ENCODE assay signal across 16 cellular contexts in genomic region chr1:223231011-223231572, GRCh38.
DNase-seq lines count a peak whose midpoint lies in the region; ATAC-seq, FAIRE-seq and TF ChIP-seq lines count a peak whose summit lies in the region.
"Had no signal": no experiment of that assay in that cellular context is flagged by ENCODE, and none has a peak within 500 bp of the region (broad histone marks: within the 10 kb centered on the region; RNA-seq: fewer than 3 reads in every experiment).

No MANE protein-coding gene starts in this region.

- BruUV-seq in HCT116 (replicated peaks; lab: Mats Ljungman, UMichigan), result no TSS peak

- no peaks in the 10 kb centered on the region for H4K20me1 ChIP-seq in SK-N-SH (ENCODE audit: insufficient read depth)
- H4K20me1 ChIP-seq in HCT116 (ENCODE audit: insufficient read depth), result no peaks in the 10 kb centered on the region
- H4K20me1 ChIP-seq in astrocyte (ENCODE audit: insufficient read depth, low read length), result no peaks in the 10 kb centered on the region

- H3K4me3 ChIP-seq in SK-N-SH (ENCODE audit: low read depth in 2 of 2, low read length in 1 of 2) (no peak overlapping the region), HCT116 (replicated peaks in 1 of 2; ENCODE audit: low read depth in 1 of 2, low read length in 2 of 2) (no peak overlapping the region; a peak in 1 of 4 replicates), astrocyte (ENCODE audit: insufficient read depth, low read depth, low read length) (no peak overlapping the region)
- H3K4me3 ChIP-seq: left ventricle myocardium inferior, upper lobe of right lung had no signal

- RAD21 ChIA-PET in HCT116 (lab: Charles Lee; ENCODE audit: low non-redundant PET in 1 of 2, low total read pairs in 2 of 2, uncharacterized antibody in 2 of 2, unreplicated experiment in 2 of 2), result interaction anchor here in 1 of 2 experiments (0.6 kb wide), 1 partner anchor 1020 kb away, joined by 3 read pairs; no protein-coding TSS in a partner anchor

- intact Hi-C loops in HCT116 (cut with micrococcal nuclease), result no loop called here

- no peak overlapping the region for H3K4me3 Mint-ChIP-seq in astrocyte (ENCODE audit: unreplicated experiment)
- H3K4me3 Mint-ChIP-seq in nephron progenitor cell, result no peak overlapping the region
- H3K4me3 Mint-ChIP-seq: IgD-negative memory B cell; stimulated activated naive B cell treated with anti-CD40 and anti-IgM and Interleukin-4, amounts not matched to agents 10 μg/mL and 1 μg/mL and 100 μg/mL, for 72 hours had no signal

- peak overlapping the region; percentile 96 for H3K27ac Mint-ChIP-seq in astrocyte (ENCODE audit: unreplicated experiment)
- H3K27ac Mint-ChIP-seq in nephron progenitor cell, result peak overlapping the region; percentile 21
- H3K27ac Mint-ChIP-seq: stimulated activated naive B cell treated with anti-CD40 and anti-IgM and Interleukin-4, amounts not matched to agents 10 μg/mL and 1 μg/mL and 100 μg/mL, for 72 hours had no signal

- H3K27me3 ChIP-seq in SK-N-SH (ENCODE audit: insufficient read depth), result no peaks in the 10 kb centered on the region; the same call in 1 of the 2 replicates
- no peaks in the 10 kb centered on the region for H3K27me3 ChIP-seq in HCT116 (ENCODE audit: insufficient read depth, low read length)
- no peaks in the 10 kb centered on the region for H3K27me3 ChIP-seq in astrocyte (ENCODE audit: insufficient read depth, low read length)
- H3K27me3 ChIP-seq: upper lobe of right lung had no signal

- DNase-seq in SK-N-SH, result no peak
- no peak for DNase-seq in HCT116 (ENCODE audit: low read depth, low spot score)
- no peak for DNase-seq in astrocyte (ENCODE audit: low read depth)
- DNase-seq in nephron progenitor cell, result no peak
- DNase-seq in SHP77 (lab: John Stamatoyannopoulos, UW), result no peak
- no peak for DNase-seq in T1000 (lab: John Stamatoyannopoulos, UW)
- DNase-seq in frontal cortex (ENCODE audit: low spot score in 2 of 2), result no peak
- DNase-seq: C1 segment of cervical spinal cord; caudate nucleus; left ventricle myocardium inferior; NCI-H82; stimulated activated naive B cell treated with anti-CD40 and anti-IgM and Interleukin-4, amounts not matched to agents 10 μg/mL and 1 μg/mL and 100 μg/mL, for 72 hours; upper lobe of right lung had no signal

- H3K4me1 ChIP-seq in SK-N-SH (ENCODE audit: control insufficient read depth in 1 of 2, insufficient read depth in 2 of 2, low read depth in 1 of 2, low read length in 1 of 2) (peaks cover 0 to 19% of the 10 kb centered on the region in 2 experiments; a peak in 1 of 4 replicates), HCT116 (ENCODE audit: control insufficient read depth in 1 of 2, insufficient read depth in 2 of 2, low read length in 2 of 2) (peaks cover 17 to 49% of the 10 kb centered on the region in 2 experiments), astrocyte (ENCODE audit: insufficient read depth, low read length) (peaks cover 53% of the 10 kb centered on the region)
- H3K4me1 ChIP-seq: upper lobe of right lung had no signal

- H3K27me3 Mint-ChIP-seq in astrocyte (ENCODE audit: low read depth, unreplicated experiment) (peaks cover 6% of the 10 kb centered on the region), nephron progenitor cell (ENCODE audit: low read depth, poor library complexity) (peaks cover 24% of the 10 kb centered on the region)

- TF ChIP-seq RAD21 in SK-N-SH (IDR thresholded peaks at IDR 0.05; ENCODE audit: low read length) (no peak), HCT116 (IDR thresholded peaks at IDR 0.05; ENCODE audit: low read depth) (no peak)

- FAIRE-seq in astrocyte (lab: Jason Lieb, UNC) (no peak), frontal cortex (lab: Jason Lieb, UNC) (no peak)

- TF ChIP-seq EP300 in SK-N-SH (IDR thresholded peaks at IDR 0.05; ENCODE audit: borderline replicate concordance in 1 of 2, low read depth in 1 of 2, low read length in 1 of 2), result no peak

- TF ChIP-seq CTCF in SK-N-SH (IDR thresholded peaks at IDR 0.05) (no peak), HCT116 (IDR thresholded peaks at IDR 0.05 in 2 of 3, conservative IDR thresholded peaks at IDR 0.05 in 1 of 3; ENCODE audit: borderline replicate concordance in 1 of 3, insufficient read depth in 1 of 3, low read depth in 2 of 3, low read length in 2 of 3) (no peak), astrocyte (IDR thresholded peaks at IDR 0.05; ENCODE audit: insufficient read depth, low read depth, low read length) (no peak), nephron progenitor cell (IDR thresholded peaks at IDR 0.05) (no peak)

- H3K36me3 Mint-ChIP-seq in astrocyte (ENCODE audit: low read depth, unreplicated experiment) (peaks cover 13% of the 10 kb centered on the region), nephron progenitor cell (ENCODE audit: low read depth) (no peaks in the 10 kb centered on the region)
- H3K36me3 Mint-ChIP-seq: IgD-negative memory B cell; stimulated activated naive B cell treated with anti-CD40 and anti-IgM and Interleukin-4, amounts not matched to agents 10 μg/mL and 1 μg/mL and 100 μg/mL, for 72 hours had no signal

- H3K27ac ChIP-seq in SK-N-SH (ENCODE audit: low read depth in 2 of 2, low read length in 1 of 2) (peak overlapping the region in 1 of 2 experiments; percentile 77; a peak in 2 of 4 replicates), HCT116 (ENCODE audit: low read depth, low read length) (no peak overlapping the region), astrocyte (ENCODE audit: low read depth, low read length) (peak overlapping the region; percentile 99)
- H3K27ac ChIP-seq: 22Rv1, left ventricle myocardium inferior, upper lobe of right lung had no signal

- H3K9me3 Mint-ChIP-seq in astrocyte (ENCODE audit: unreplicated experiment) (peaks cover 1% of the 10 kb centered on the region), nephron progenitor cell (peaks cover 8% of the 10 kb centered on the region)
- H3K9me3 Mint-ChIP-seq: IgD-negative memory B cell; stimulated activated naive B cell treated with anti-CD40 and anti-IgM and Interleukin-4, amounts not matched to agents 10 μg/mL and 1 μg/mL and 100 μg/mL, for 72 hours had no signal

- no peaks in the 10 kb centered on the region for H3K36me3 ChIP-seq in SK-N-SH (replicated peaks in 1 of 2; ENCODE audit: control insufficient read depth in 1 of 2, insufficient read depth in 2 of 2, low read length in 1 of 2)
- H3K36me3 ChIP-seq in HCT116 (ENCODE audit: control insufficient read depth in 1 of 2, insufficient read depth in 2 of 2, low read length in 2 of 2), result no peaks in the 10 kb centered on the region
- no peaks in the 10 kb centered on the region for H3K36me3 ChIP-seq in astrocyte (ENCODE audit: insufficient read depth, low read length)
- H3K36me3 ChIP-seq: left ventricle myocardium inferior, upper lobe of right lung had no signal

- peaks cover 14% of the 10 kb centered on the region for H3F3A ChIP-seq in SK-N-SH (replicated peaks; ENCODE audit: insufficient read depth)

- POLR2A ChIA-PET in SK-N-SH (lab: Yijun Ruan, JAX) (no interaction called here), HCT116 (lab: Charles Lee) (no interaction called here)

- H2AFZ ChIP-seq in SK-N-SH (ENCODE audit: low read depth), result no peak overlapping the region; the same call in 1 of the 2 replicates
- H2AFZ ChIP-seq in HCT116 (ENCODE audit: low read depth, low read length, poor library complexity, severe bottlenecking), result no peak overlapping the region
- peak overlapping the region; percentile 71 for H2AFZ ChIP-seq in astrocyte (ENCODE audit: low read depth, low read length)

- H3K9me2 ChIP-seq in SK-N-SH (no peaks in the 10 kb centered on the region), HCT116 (ENCODE audit: insufficient read depth) (no peaks in the 10 kb centered on the region)

- H3K79me2 ChIP-seq in SK-N-SH (ENCODE audit: insufficient read depth), result no peaks in the 10 kb centered on the region
- H3K79me2 ChIP-seq in HCT116 (ENCODE audit: insufficient read depth, low read length), result no peaks in the 10 kb centered on the region
- H3K79me2 ChIP-seq in astrocyte (ENCODE audit: insufficient read depth, low read length), result no peaks in the 10 kb centered on the region

- peaks cover 60% of the 10 kb centered on the region for H3K4me1 Mint-ChIP-seq in astrocyte (ENCODE audit: low read depth, unreplicated experiment)
- peaks cover 10% of the 10 kb centered on the region for H3K4me1 Mint-ChIP-seq in nephron progenitor cell
- H3K4me1 Mint-ChIP-seq: stimulated activated naive B cell treated with anti-CD40 and anti-IgM and Interleukin-4, amounts not matched to agents 10 μg/mL and 1 μg/mL and 100 μg/mL, for 72 hours had no signal

- TF ChIP-seq POLR2A in HCT116 (IDR thresholded peaks at IDR 0.05; ENCODE audit: borderline replicate concordance, extremely low read depth, insufficient read depth, insufficient read length), result no peak

- CTCF ChIA-PET in SK-N-SH (lab: Yijun Ruan, JAX) (no interaction called here), HCT116 (lab: Charles Lee) (no interaction called here)

- ATAC-seq in SK-N-SH treated with all-trans-retinoic acid at 6 μM for 48 hours, result no peak
- no peak for ATAC-seq in HCT116
- ATAC-seq: stimulated activated naive B cell treated with anti-CD40 and anti-IgM and Interleukin-4, amounts not matched to agents 10 μg/mL and 1 μg/mL and 100 μg/mL, for 72 hours; upper lobe of right lung had no signal

- H3K9me3 ChIP-seq in SK-N-SH (no peaks in the 10 kb centered on the region), HCT116 (ENCODE audit: control insufficient read depth in 1 of 2, insufficient read depth in 1 of 2, low read depth in 1 of 2, low read length in 2 of 2) (no peaks in the 10 kb centered on the region), astrocyte (ENCODE audit: insufficient read depth, low read depth, low read length) (no peaks in the 10 kb centered on the region)
- H3K9me3 ChIP-seq: upper lobe of right lung had no signal

- H3K4me2 ChIP-seq in SK-N-SH, result peak overlapping the region; percentile 75
- H3K4me2 ChIP-seq in HCT116 (ENCODE audit: low read length), result peak overlapping the region; percentile 62
- H3K4me2 ChIP-seq in astrocyte (ENCODE audit: low read length), result peak overlapping the region; percentile 87

- H3K9ac ChIP-seq in SK-N-SH (peak overlapping the region; percentile 61; the same call in 1 of the 2 replicates), HCT116 (ENCODE audit: low read length) (no peak overlapping the region), astrocyte (ENCODE audit: low read length) (peak overlapping the region; percentile 86)

- 65% methylated on average over 7 of the region's 7 CpGs for WGBS in SK-N-SH (ENCODE audit: low lambda C conversion rate)

TF ChIP-seq in SK-N-SH, 30 proteins besides CTCF, POLR2A, EP300 and RAD21 (continues in another document):
- TF ChIP-seq EZH2phosphoT487 (IDR thresholded peaks at IDR 0.05; ENCODE audit: borderline replicate concordance, low read depth) (no peak), YY1 (IDR thresholded peaks at IDR 0.05; ENCODE audit: low read depth) (no peak), CHD2 (IDR thresholded peaks at IDR 0.05; ENCODE audit: low read length, partially characterized antibody) (no peak)

TF ChIP-seq in SK-N-SH treated with all-trans-retinoic acid at 6 μM for 48 hours, 23 proteins besides CTCF, POLR2A, EP300 and RAD21:
- no peak for TF ChIP-seq TCF4 (CRISPR knock-in tag; IDR thresholded peaks at IDR 0.05; ENCODE audit: borderline replicate concordance)

TF ChIP-seq in HCT116, 20 proteins besides CTCF, POLR2A, EP300 and RAD21 (continues in another document):
- no peak for TF ChIP-seq ATF3 (IDR thresholded peaks at IDR 0.05)
